ENCODE assay signal across 19 cellular contexts in the genomic region with DNA sequence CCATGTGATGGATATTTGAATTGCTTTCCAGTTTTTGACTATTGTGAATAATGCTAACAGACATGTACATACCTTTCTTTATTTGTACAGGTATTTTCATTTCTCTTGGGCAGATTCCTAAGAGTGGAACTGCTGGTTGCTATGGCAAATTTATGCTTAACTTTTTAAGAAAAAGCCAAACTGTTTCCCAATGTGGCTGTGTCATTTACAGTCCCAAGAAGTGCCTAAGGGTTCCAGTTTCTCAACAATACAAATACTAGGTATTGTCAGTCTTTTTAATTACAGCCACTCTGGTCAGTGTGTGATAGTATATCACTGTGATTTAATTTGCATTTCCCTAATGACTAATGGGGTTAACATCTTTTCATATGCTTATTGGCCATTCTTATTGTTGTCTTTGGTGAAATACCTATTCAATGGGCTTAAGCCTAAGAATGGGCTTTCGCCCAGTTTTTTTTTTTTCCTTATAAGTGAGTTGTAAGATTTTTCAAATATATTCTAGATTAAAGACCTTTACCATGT.
"Had no signal": no experiment of that assay in that cellular context is flagged by ENCODE, and none has a peak within 500 bp of the region (broad histone marks: within the 10 kb centered on the region; RNA-seq: fewer than 3 reads in every experiment).

No MANE protein-coding gene starts in this region.

- H3K9me3 ChIP-seq: heart right ventricle, prostate gland, right lobe of liver, tibial nerve had no signal

- H3K4me3 Mint-ChIP-seq: endodermal cell; nephron progenitor cell; stimulated activated effector memory CD8-positive, alpha-beta T cell treated with anti-CD3 and anti-CD28 coated beads, Interleukin-12 subunit alpha, Interleukin-12 subunit beta, amount 100 ng/mL, for 72 hours had no signal

- H3K9ac ChIP-seq: parathyroid adenoma had no signal

- H3K36me3 ChIP-seq: heart right ventricle, prostate gland, right lobe of liver, tibial nerve had no signal

- H3K36me3 Mint-ChIP-seq: stimulated activated effector memory CD8-positive, alpha-beta T cell treated with anti-CD3 and anti-CD28 coated beads, Interleukin-12 subunit alpha, Interleukin-12 subunit beta, amount 100 ng/mL, for 72 hours had no signal

- H3K9me3 Mint-ChIP-seq: endodermal cell; naive thymus-derived CD4-positive, alpha-beta T cell; nephron progenitor cell; stimulated activated effector memory CD8-positive, alpha-beta T cell treated with anti-CD3 and anti-CD28 coated beads, Interleukin-12 subunit alpha, Interleukin-12 subunit beta, amount 100 ng/mL, for 72 hours had no signal

- H3K27ac Mint-ChIP-seq: endodermal cell; naive thymus-derived CD4-positive, alpha-beta T cell; nephron progenitor cell had no signal

- H3K27me3 ChIP-seq: heart right ventricle, right lobe of liver, tibial nerve had no signal

- ATAC-seq: naive thymus-derived CD4-positive, alpha-beta T cell; right lobe of liver; stimulated activated effector memory CD8-positive, alpha-beta T cell treated with anti-CD3 and anti-CD28 coated beads, Interleukin-12 subunit alpha, Interleukin-12 subunit beta, amount 100 ng/mL, for 72 hours; stimulated activated naive CD8-positive, alpha-beta T cell treated with anti-CD3 and anti-CD28 coated beads, Interleukin-15, Interleukin-2, amounts not matched to agents 100 U/mL and 50 U/mL, for 24 hours had no signal

- H3K27ac ChIP-seq: heart right ventricle, parathyroid adenoma, prostate gland, right lobe of liver, tibial nerve had no signal

- DNase-seq: dermis blood vessel endothelial cell; endodermal cell; erythroblast; heart right ventricle; kidney glomerular epithelial cell; mesendoderm; naive thymus-derived CD4-positive, alpha-beta T cell; nephron progenitor cell; retina; right lobe of liver; stimulated activated CD4-positive, alpha-beta T cell treated with anti-CD3 and anti-CD28 coated beads, Interleukin-4, amount 100 ng/mL, for 1 hour; stimulated activated CD8-positive, alpha-beta memory T cell treated with anti-CD3 and anti-CD28 coated beads, Interleukin-4, amount 100 ng/mL, for 48 hours; stimulated activated naive CD8-positive, alpha-beta T cell treated with anti-CD3 and anti-CD28 coated beads, Interleukin-15, Interleukin-2, amounts not matched to agents 100 U/mL and 50 U/mL, for 24 hours had no signal

- H3K4me3 ChIP-seq: heart right ventricle, prostate gland, right lobe of liver, tibial nerve had no signal

- FAIRE-seq: endothelial cell of umbilical vein, frontal cortex had no signal

- H3K27me3 Mint-ChIP-seq: naive thymus-derived CD4-positive, alpha-beta T cell had no signal

- H2AFZ ChIP-seq: parathyroid adenoma had no signal

- H3K4me1 ChIP-seq: prostate gland had no signal
